ENCODE assay signal across 15 cellular contexts in genomic region chr2:144496067-144496466, GRCh38. TPM values are rescaled to one million over a fixed set of nuclear protein-coding genes. Genes with fewer than 3 reads are reported as not detected.
DNase-seq lines count a peak whose midpoint lies in the region; ATAC-seq and TF ChIP-seq lines count a peak whose summit lies in the region.
"Had no signal": no experiment of that assay in that cellular context is flagged by ENCODE, and none has a peak within 500 bp of the region (broad histone marks: within the 10 kb centered on the region; RNA-seq: fewer than 3 reads in every experiment).

No MANE protein-coding gene starts in this region.

- peak overlapping the region; percentile 17 for H3K23ac ChIP-seq in IMR-90 (ENCODE audit: low read depth, low read length)
- H3K23ac ChIP-seq in trophoblast cell (ENCODE audit: low read length): no peak overlapping the region

- H4K91ac ChIP-seq in IMR-90 (ENCODE audit: insufficient read depth, low read depth, low read length) (no peak overlapping the region), trophoblast cell (ENCODE audit: low read depth, low read length) (no peak overlapping the region)

- H3K79me1 ChIP-seq in IMR-90 (ENCODE audit: low read depth in 1 of 2, low read length in 2 of 2): peaks cover 46 to 62% of the 10 kb centered on the region in 2 experiments
- H3K79me1 ChIP-seq in trophoblast cell (ENCODE audit: low read length): no peaks in the 10 kb centered on the region

- H3K36me3 ChIP-seq in IMR-90 (ENCODE audit: control insufficient read depth, insufficient read depth, low read length) (peaks cover 13% of the 10 kb centered on the region), suprapubic skin (no peaks in the 10 kb centered on the region), trophoblast cell (ENCODE audit: control insufficient read depth in 1 of 2, insufficient read depth in 2 of 2, low read length in 2 of 2) (no peaks in the 10 kb centered on the region)

- H3K14ac ChIP-seq in IMR-90 (replicated peaks; ENCODE audit: low read depth, low read length) (peak overlapping the region; percentile 20; the same call in 1 of the 2 replicates), trophoblast cell (ENCODE audit: low read length) (no peak overlapping the region)

- CTCF ChIA-PET in IMR-90 (lab: Yijun Ruan, JAX): interaction anchor here (0.6 kb wide), 1 partner anchor 279 kb away, joined by 3 read pairs; no protein-coding TSS in a partner anchor
- CTCF ChIA-PET in activated CD4-positive, alpha-beta T cell treated with anti-CD3 and anti-CD28 coated beads, Interleukin-2, amount 10 ng/mL, durations not matched to agents 7 days and 5 days (lab: Charles Lee): no interaction called here

- peak overlapping the region; percentile 52 for H3K4me3 Mint-ChIP-seq in dendritic cell treated with granulocyte-macrophage colony-stimulating factor and Interleukin-4, amounts not matched to agents 40 ng/mL and 50 ng/mL, for 4 days
- no peak overlapping the region for H3K4me3 Mint-ChIP-seq in mesothelial cell of epicardium
- H3K4me3 Mint-ChIP-seq in activated CD4-positive, alpha-beta T cell treated with anti-CD3 and anti-CD28 coated beads, Interleukin-2, amount 10 ng/mL, durations not matched to agents 7 days and 5 days: no peak overlapping the region

- H2AK9ac ChIP-seq in IMR-90 (replicated peaks; ENCODE audit: low read depth, low read length, poor library complexity): no peak overlapping the region

- peak overlapping the region in 1 of 2 experiments; percentile 34; a peak in 1 of 4 replicates for H4K8ac ChIP-seq in IMR-90 (ENCODE audit: low read depth in 2 of 2, low read length in 2 of 2)
- no peak overlapping the region for H4K8ac ChIP-seq in trophoblast cell (ENCODE audit: low read depth, low read length)

- H3K27ac Mint-ChIP-seq in dendritic cell treated with granulocyte-macrophage colony-stimulating factor and Interleukin-4, amounts not matched to agents 40 ng/mL and 50 ng/mL, for 4 days: peak overlapping the region; percentile 67
- H3K27ac Mint-ChIP-seq in mesothelial cell of epicardium: peak overlapping the region; percentile 48
- no peak overlapping the region for H3K27ac Mint-ChIP-seq in activated CD4-positive, alpha-beta T cell treated with anti-CD3 and anti-CD28 coated beads, Interleukin-2, amount 10 ng/mL, durations not matched to agents 7 days and 5 days

- DNase-seq in IMR-90 (no peak), mesothelial cell of epicardium (ENCODE audit: low spot score in 2 of 2, unreplicated experiment in 2 of 2) (no peak), suprapubic skin (ENCODE audit: low spot score in 2 of 2) (no peak), DMS79 (lab: John Stamatoyannopoulos, UW) (no peak), trophoblast cell (no peak), hypothalamus (lab: John Stamatoyannopoulos, UW) (no peak)
- no peak for DNase-seq in activated CD4-positive, alpha-beta T cell treated with anti-CD3 and anti-CD28 coated beads, Interleukin-2, amount 10 ng/mL, durations not matched to agents 7 days and 5 days
- DNase-seq: amniotic stem cell; effector memory CD4-positive, alpha-beta T cell; EL; NCI-H2081 treated with DMSO at 0.1 percent for 48 hours; NK-92 treated with Interleukin-12 subunit alpha and Interleukin-12 subunit beta, amount 100 ng/mL, for 24 hours; occipital lobe; stimulated activated CD4-positive, alpha-beta T cell treated with anti-CD3 and anti-CD28 coated beads, Interleukin-15, amount 100 ng/mL, for 24 hours had no signal

- TF ChIP-seq EP300 in suprapubic skin (IDR thresholded peaks at IDR 0.05): no peak

- H3K27me3 Mint-ChIP-seq in dendritic cell treated with granulocyte-macrophage colony-stimulating factor and Interleukin-4, amounts not matched to agents 40 ng/mL and 50 ng/mL, for 4 days: no peaks in the 10 kb centered on the region
- no peaks in the 10 kb centered on the region for H3K27me3 Mint-ChIP-seq in mesothelial cell of epicardium (ENCODE audit: low read depth)
- peaks cover 4% of the 10 kb centered on the region for H3K27me3 Mint-ChIP-seq in activated CD4-positive, alpha-beta T cell treated with anti-CD3 and anti-CD28 coated beads, Interleukin-2, amount 10 ng/mL, durations not matched to agents 7 days and 5 days

- no peak overlapping the region for H3K56ac ChIP-seq in IMR-90 (ENCODE audit: extremely low read depth, insufficient read depth, low read length)

- peaks cover 23% of the 10 kb centered on the region; the same call in 1 of the 2 replicates for H4K20me1 ChIP-seq in IMR-90 (ENCODE audit: insufficient read depth, low read length)

- no peaks in the 10 kb centered on the region for H3K79me2 ChIP-seq in trophoblast cell (ENCODE audit: control insufficient read depth, insufficient read depth, low read length, poor library complexity)

- H3K27ac ChIP-seq in IMR-90 (ENCODE audit: insufficient read depth, low read length) (no peak overlapping the region), suprapubic skin (peak overlapping the region; percentile 45), trophoblast cell (ENCODE audit: low read depth, low read length) (no peak overlapping the region)

- no peak for TF ChIP-seq POLR2A in IMR-90 (IDR thresholded peaks at IDR 0.05; ENCODE audit: low read depth, low read length)
- TF ChIP-seq POLR2A in suprapubic skin (IDR thresholded peaks at IDR 0.05): no peak

- TF ChIP-seq RAD21 in IMR-90 (IDR thresholded peaks at IDR 0.05; ENCODE audit: low read length): no peak

- ATAC-seq in IMR-90 (ENCODE audit: low read depth): peak; percentile 57

- H3K4me3 ChIP-seq in IMR-90 (ENCODE audit: insufficient read depth, low read depth, low read length) (no peak overlapping the region), suprapubic skin (no peak overlapping the region), trophoblast cell (ENCODE audit: low read depth, low read length) (no peak overlapping the region)

- dilution Hi-C loops in IMR-90 (cut with HindIII; ENCODE audit: low sequenced_read_pairs, unreplicated experiment): no loop called here

- BruUV-seq in IMR-90 (replicated peaks; lab: Mats Ljungman, UMichigan): no TSS peak

- H3K4ac ChIP-seq in IMR-90 (ENCODE audit: low read depth, low read length) (no peak overlapping the region), trophoblast cell (ENCODE audit: low read depth, low read length) (no peak overlapping the region)

- TF ChIP-seq CTCF in IMR-90 (conservative IDR thresholded peaks at IDR 0.05; ENCODE audit: low read depth, low read length) (no peak), mesothelial cell of epicardium (IDR thresholded peaks at IDR 0.05; ENCODE audit: unreplicated experiment) (no peak), suprapubic skin (IDR thresholded peaks at IDR 0.05) (no peak)

- intact Hi-C loops in IMR-90 (cut with micrococcal nuclease): no loop called here
- intact Hi-C loops in dendritic cell treated with granulocyte-macrophage colony-stimulating factor and Interleukin-4, amounts not matched to agents 40 ng/mL and 50 ng/mL, for 4 days (cut with micrococcal nuclease): no loop called here

- no peak overlapping the region for H2BK12ac ChIP-seq in trophoblast cell (ENCODE audit: low read length)

- H3K4me2 ChIP-seq in IMR-90 (ENCODE audit: low read depth, low read length) (peak overlapping the region; percentile 61), trophoblast cell (ENCODE audit: low read length) (no peak overlapping the region)

- no peak overlapping the region for H4K12ac ChIP-seq in trophoblast cell (ENCODE audit: low read depth, low read length)

- H3K4me1 ChIP-seq in IMR-90 (ENCODE audit: control insufficient read depth, insufficient read depth, low read length) (peaks cover 8% of the 10 kb centered on the region), suprapubic skin (peaks cover 19% of the 10 kb centered on the region), trophoblast cell (ENCODE audit: control insufficient read depth in 1 of 2, insufficient read depth in 2 of 2, low read length in 2 of 2) (peaks cover 0 to 2% of the 10 kb centered on the region in 2 experiments)

- H2AFZ ChIP-seq in IMR-90 (replicated peaks; ENCODE audit: low read length, poor library complexity) (no peak overlapping the region), trophoblast cell (ENCODE audit: insufficient read depth, low read length, poor library complexity) (no peak overlapping the region)

- 0 out of 2 replicates have a peak overlapping the region, but pooled peaks have one; percentile 25 for H2BK20ac ChIP-seq in IMR-90 (ENCODE audit: low read depth, low read length)

- H2AK5ac ChIP-seq in IMR-90 (ENCODE audit: low read depth, low read length) (no peak overlapping the region), trophoblast cell (ENCODE audit: low read length) (no peak overlapping the region)

- POLR2A ChIA-PET in IMR-90 (lab: Charles Lee; ENCODE audit: unreplicated experiment): interaction anchor here (0.6 kb wide), 1 partner anchor 1187 kb away, joined by 4 read pairs; no protein-coding TSS in a partner anchor
- POLR2A ChIA-PET in activated CD4-positive, alpha-beta T cell treated with anti-CD3 and anti-CD28 coated beads, Interleukin-2, amount 10 ng/mL, durations not matched to agents 7 days and 5 days (lab: Charles Lee): no interaction called here

- H3K9me3 ChIP-seq in IMR-90 (ENCODE audit: control insufficient read depth, insufficient read depth, low read length): no peaks in the 10 kb centered on the region
- no peaks in the 10 kb centered on the region for H3K9me3 ChIP-seq in suprapubic skin
- no peaks in the 10 kb centered on the region for H3K9me3 ChIP-seq in trophoblast cell (ENCODE audit: insufficient read depth, low read depth, low read length)

- peaks cover 94% of the 10 kb centered on the region for H3K36me3 Mint-ChIP-seq in dendritic cell treated with granulocyte-macrophage colony-stimulating factor and Interleukin-4, amounts not matched to agents 40 ng/mL and 50 ng/mL, for 4 days (ENCODE audit: low read depth)
- peaks cover 28% of the 10 kb centered on the region for H3K36me3 Mint-ChIP-seq in mesothelial cell of epicardium
- no peaks in the 10 kb centered on the region for H3K36me3 Mint-ChIP-seq in activated CD4-positive, alpha-beta T cell treated with anti-CD3 and anti-CD28 coated beads, Interleukin-2, amount 10 ng/mL, durations not matched to agents 7 days and 5 days (ENCODE audit: low read depth)

- no CpG with 5 or more reads among the region's 2 CpGs for WGBS in IMR-90 (ENCODE audit: extremely low coverage in 2 of 2, insufficient read length in 1 of 2), 2 experiments
- 35% methylated on average over 2 of the region's 2 CpGs for WGBS in suprapubic skin
- WGBS in trophoblast cell (ENCODE audit: extremely low coverage, insufficient coverage, insufficient read length): no CpG with 5 or more reads among the region's 2 CpGs

- H3K27me3 ChIP-seq in IMR-90 (ENCODE audit: control insufficient read depth, insufficient read depth, low read length) (no peaks in the 10 kb centered on the region), suprapubic skin (no peaks in the 10 kb centered on the region), trophoblast cell (ENCODE audit: insufficient read depth, low read length) (no peaks in the 10 kb centered on the region)

- H2BK5ac ChIP-seq in IMR-90 (ENCODE audit: low read depth, low read length, poor library complexity, severe bottlenecking) (no peak overlapping the region), trophoblast cell (ENCODE audit: low read depth, low read length, poor library complexity) (no peak overlapping the region)

- in situ Hi-C loops in IMR-90 (cut with MboI; ENCODE audit: low sequenced_read_pairs): no loop called here

- H3K18ac ChIP-seq in IMR-90 (ENCODE audit: low read depth, low read length) (0 out of 2 replicates have a peak overlapping the region, but pooled peaks have one; percentile 3), trophoblast cell (ENCODE audit: low read length) (no peak overlapping the region)

- H3K9ac ChIP-seq in IMR-90 (ENCODE audit: low read depth, low read length) (no peak overlapping the region), trophoblast cell (ENCODE audit: low read length) (no peak overlapping the region)

- H2BK120ac ChIP-seq in IMR-90 (ENCODE audit: low read depth, low read length): no peak overlapping the region
- H2BK120ac ChIP-seq in trophoblast cell (ENCODE audit: insufficient read depth, low read length, poor library complexity): no peak overlapping the region

- no peaks in the 10 kb centered on the region for H3K9me3 Mint-ChIP-seq in dendritic cell treated with granulocyte-macrophage colony-stimulating factor and Interleukin-4, amounts not matched to agents 40 ng/mL and 50 ng/mL, for 4 days
- H3K9me3 Mint-ChIP-seq in mesothelial cell of epicardium: no peaks in the 10 kb centered on the region
- H3K9me3 Mint-ChIP-seq in activated CD4-positive, alpha-beta T cell treated with anti-CD3 and anti-CD28 coated beads, Interleukin-2, amount 10 ng/mL, durations not matched to agents 7 days and 5 days: no peaks in the 10 kb centered on the region

- H4K5ac ChIP-seq in IMR-90 (ENCODE audit: low read depth, low read length): peak overlapping the region; percentile 8; the same call in 1 of the 2 replicates

- H3K9me1 ChIP-seq in IMR-90 (ENCODE audit: insufficient read depth, low read length): peaks cover 5% of the 10 kb centered on the region

- peaks cover 71% of the 10 kb centered on the region for H3K4me1 Mint-ChIP-seq in dendritic cell treated with granulocyte-macrophage colony-stimulating factor and Interleukin-4, amounts not matched to agents 40 ng/mL and 50 ng/mL, for 4 days (ENCODE audit: low read depth)
- peaks cover 35% of the 10 kb centered on the region for H3K4me1 Mint-ChIP-seq in mesothelial cell of epicardium
- peaks cover 1% of the 10 kb centered on the region for H3K4me1 Mint-ChIP-seq in activated CD4-positive, alpha-beta T cell treated with anti-CD3 and anti-CD28 coated beads, Interleukin-2, amount 10 ng/mL, durations not matched to agents 7 days and 5 days

- no peak overlapping the region for H2BK15ac ChIP-seq in IMR-90 (ENCODE audit: low read depth, low read length)

RNA-seq across cellular contexts. Expression of gene ZEB2, which starts 23.9 kb away (rescaled TPM):
- 50.9 and 52.5 TPM in 2 replicates for total RNA-seq in IMR-90 (2012; rRNA removed)
- polyA plus RNA-seq in IMR-90 (2012; rRNA removed): 22.4 and 23.8 TPM in 2 replicates
- 9.9 and 12.5 TPM in 2 replicates for polyA plus RNA-seq in IMR-90 (2012; cell fraction: cytosol; rRNA removed)
- polyA plus RNA-seq in IMR-90 (2012; cell fraction: nucleus; rRNA removed; ENCODE audit: low replicate concordance): 12.0 and 32.4 TPM in 2 replicates
- total RNA-seq in mesothelial cell of epicardium: 105 to 111 TPM (median 110 TPM) in 3 replicates
- total RNA-seq in suprapubic skin: 10 to 100 TPM; 16.3 to 43.7 (median 34.5) TPM
- total RNA-seq in activated CD4-positive, alpha-beta T cell treated with anti-CD3 and anti-CD28 coated beads, Interleukin-2, amount 10 ng/mL, durations not matched to agents 7 days and 5 days: 1 to 10 TPM; 3.3 to 3.5 TPM
- 4.0 and 4.4 TPM in 2 replicates for polyA plus RNA-seq in trophoblast cell (2013)
